In genomic region chr12:47773858-47774580, GRCh38 we compare ENCODE assay signal across 8 cellular contexts. TPM values are rescaled to one million over a fixed set of nuclear protein-coding genes. Genes with fewer than 3 reads are reported as not detected.
DNase-seq lines count a peak whose midpoint lies in the region; ATAC-seq and TF ChIP-seq lines count a peak whose summit lies in the region.

No MANE protein-coding gene starts in this region.

- no peak for DNase-seq in AG04450 (ENCODE audit: low read depth, low spot score)
- DNase-seq in Jurkat, Clone E6-1 (ENCODE audit: low read depth, low spot score): no peak
- DNase-seq in cerebellum (ENCODE audit: low spot score): peak; percentile 48
- DNase-seq in stimulated activated naive CD4-positive, alpha-beta T cell (lab: John Stamatoyannopoulos, UW): no peak
- DNase-seq in NCI-H2196 (lab: John Stamatoyannopoulos, UW; ENCODE audit: unreplicated experiment): no peak

- peak overlapping the region; percentile 66 to 74 for H3K9ac ChIP-seq in mucosa of rectum (ENCODE audit: low read depth in 1 of 2, low read length in 2 of 2)

- H3K4me3 ChIP-seq in AG04450 (ENCODE audit: low read depth, low read length): peak overlapping the region; percentile 66
- H3K4me3 ChIP-seq in Jurkat, Clone E6-1 (ENCODE audit: low read length): peak overlapping the region; percentile 65
- peak overlapping the region; percentile 74 to 81 for H3K4me3 ChIP-seq in mucosa of rectum (ENCODE audit: low read length in 2 of 2)

- H3K27ac ChIP-seq in AG04450 (ENCODE audit: low read depth, low read length): no peak overlapping the region
- H3K27ac ChIP-seq in mucosa of rectum (ENCODE audit: low read depth in 2 of 2, low read length in 2 of 2): peak overlapping the region; percentile 67 to 72

- H3K9me3 ChIP-seq in AG04450 (ENCODE audit: control insufficient read depth, insufficient read depth, low read length): no peaks in the 10 kb centered on the region
- no peaks in the 10 kb centered on the region for H3K9me3 ChIP-seq in mucosa of rectum (ENCODE audit: control insufficient read depth in 2 of 2, low read length in 2 of 2)

- ATAC-seq in HG03521 (IDR thresholded peaks at IDR 0.05; ENCODE audit: unreplicated experiment) (no peak), HG03196 (IDR thresholded peaks at IDR 0.05; ENCODE audit: unreplicated experiment) (no peak)

- POLR2A ChIA-PET in AG04450 (lab: Yijun Ruan, JAX): no interaction called here

- TF ChIP-seq CTCF in AG04450 (IDR thresholded peaks at IDR 0.05; ENCODE audit: low read depth, low read length): no peak

- CTCF ChIA-PET in AG04450 (lab: Charles Lee): interaction anchor here (9.1 to 12.2 kb wide), 2 partner anchors 58 to 65 kb away, joined by 104 to 152 read pairs; no protein-coding TSS in a partner anchor

- H3K36me3 ChIP-seq in mucosa of rectum (ENCODE audit: control insufficient read depth in 2 of 2, insufficient read depth in 2 of 2, low read length in 2 of 2): no peaks in the 10 kb centered on the region

- peaks cover 20 to 23% of the 10 kb centered on the region in 2 donors for H3K4me1 ChIP-seq in mucosa of rectum (ENCODE audit: control insufficient read depth in 2 of 2, insufficient read depth in 2 of 2, low read length in 2 of 2)

- no peaks in the 10 kb centered on the region for H3K27me3 ChIP-seq in AG04450 (ENCODE audit: control insufficient read depth, insufficient read depth, low read length)
- no peaks in the 10 kb centered on the region for H3K27me3 ChIP-seq in mucosa of rectum (ENCODE audit: control insufficient read depth in 2 of 2, insufficient read depth in 2 of 2, low read length in 2 of 2)

RNA-seq across cellular contexts. Expression of gene SLC48A1, which starts 1.0 kb away (rescaled TPM):
- 7.8 and 9.0 TPM in 2 replicates for polyA plus RNA-seq in AG04450 (2011; rRNA removed)
- polyA minus RNA-seq in AG04450 (2011; rRNA and poly(A)+ RNA removed): 9.3 and 12.2 TPM in 2 replicates
- polyA plus RNA-seq in Jurkat, Clone E6-1 (2012; ENCODE audit: insufficient read depth, insufficient read length): 13.8 TPM
- total RNA-seq in cerebellum: 7.8 TPM

RNA-seq across cellular contexts. Expression of gene RAPGEF3, which starts 15.3 kb away (rescaled TPM):
- polyA plus RNA-seq in AG04450 (2011; rRNA removed): 1.7 and 2.1 TPM in 2 replicates
- polyA minus RNA-seq in AG04450 (2011; rRNA and poly(A)+ RNA removed): 2.7 and 3.4 TPM in 2 replicates
- 1.3 TPM for polyA plus RNA-seq in Jurkat, Clone E6-1 (2012; ENCODE audit: insufficient read depth, insufficient read length)
- total RNA-seq in cerebellum: 11.9 TPM

RNA-seq across cellular contexts. Expression of gene HDAC7, which starts 45.7 kb away (rescaled TPM):
- 17.1 and 22.1 TPM in 2 replicates for polyA plus RNA-seq in AG04450 (2011; rRNA removed)
- polyA minus RNA-seq in AG04450 (2011; rRNA and poly(A)+ RNA removed): 22.5 and 25.5 TPM in 2 replicates
- 92.5 TPM for polyA plus RNA-seq in Jurkat, Clone E6-1 (2012; ENCODE audit: insufficient read depth, insufficient read length)
- 12.1 TPM for total RNA-seq in cerebellum

RNA-seq across cellular contexts. Expression of gene ENDOU, which starts 48.7 kb away (rescaled TPM):
- polyA plus RNA-seq in AG04450 (2011; rRNA removed): 0.07 and 0.10 TPM in 2 replicates
- polyA minus RNA-seq in AG04450 (2011; rRNA and poly(A)+ RNA removed): 0.09 TPM in 1 of 2 replicates, not detected in the other
- not detected for polyA plus RNA-seq in Jurkat, Clone E6-1 (2012; ENCODE audit: insufficient read depth, insufficient read length)
- not detected for total RNA-seq in cerebellum
